In genomic region chr17:65568918-65569317, GRCh38 we compare ENCODE assay signal across 25 cellular contexts. TPM values are rescaled to one million over a fixed set of nuclear protein-coding genes. Genes with fewer than 3 reads are reported as not detected.
A peak's percentile ranks its signal among the peaks of the same experiment; 100 is the strongest.
DNase-seq lines count a peak whose midpoint lies in the region; ATAC-seq and FAIRE-seq lines count a peak whose summit lies in the region.
"Had no signal": no experiment of that assay in that cellular context is flagged by ENCODE, and none has a peak within 500 bp of the region (broad histone marks: within the 10 kb centered on the region; RNA-seq: fewer than 3 reads in every experiment).

No MANE protein-coding gene starts in this region.

- H3K4me1 Mint-ChIP-seq in stimulated activated naive B cell treated with anti-CD40 and anti-IgM and Interleukin-4, amounts not matched to agents 10 μg/mL and 1 μg/mL and 100 μg/mL, for 72 hours = peaks cover 17 to 40% of the 10 kb centered on the region in 2 donors
- H3K4me1 Mint-ChIP-seq: CD14-positive monocyte had no signal

- no peak overlapping the region for H3K18ac ChIP-seq in mesendoderm (ENCODE audit: low read length)

- H2BK5ac ChIP-seq in mesendoderm (ENCODE audit: low read length) = peak overlapping the region; percentile 64

- no peaks in the 10 kb centered on the region for H3K79me2 ChIP-seq in mesendoderm (ENCODE audit: control insufficient read depth, insufficient read depth, low read length)

- H3K4me3 Mint-ChIP-seq in stimulated activated naive B cell treated with anti-CD40 and anti-IgM and Interleukin-4, amounts not matched to agents 10 μg/mL and 1 μg/mL and 100 μg/mL, for 72 hours = peak overlapping the region in 1 of 2 donors; percentile 41
- H3K4me3 Mint-ChIP-seq: CD14-positive monocyte had no signal

- H3K23ac ChIP-seq in mesendoderm (ENCODE audit: low read length) = no peak overlapping the region

- H3K27me3 ChIP-seq in BLaER1 treated with 17β-estradiol and CSF1 and Interleukin-3, amounts not matched to agents 10 nM and 100 nM = no peaks in the 10 kb centered on the region
- no peaks in the 10 kb centered on the region for H3K27me3 ChIP-seq in mesendoderm (ENCODE audit: insufficient read depth, low read length, poor library complexity)

- peak overlapping the region; percentile 71 for H3K56ac ChIP-seq in mesendoderm (ENCODE audit: low read length)

- H3K79me1 ChIP-seq in mesendoderm (ENCODE audit: low read length) = no peaks in the 10 kb centered on the region

- no peaks in the 10 kb centered on the region for H3K9me3 ChIP-seq in BLaER1 treated with 17β-estradiol and CSF1 and Interleukin-3, amounts not matched to agents 10 nM and 100 nM (replicated peaks in 1 of 11)

- no peak for DNase-seq in HTR-8/SVneo (ENCODE audit: insufficient read length, low spot score)
- no peak for DNase-seq in mesendoderm
- DNase-seq in stimulated activated naive B cell treated with anti-CD40 and anti-IgM and Interleukin-4, amounts not matched to agents 10 μg/mL and 1 μg/mL and 100 μg/mL, for 72 hours = no peak
- DNase-seq in AG20443 (ENCODE audit: low spot score) = no peak
- DNase-seq in GF-D8 (lab: John Stamatoyannopoulos, UW) = no peak
- DNase-seq: AML-193; CD8-positive, alpha-beta memory T cell; DMS79 treated with DMSO at 0.1 percent for 48 hours; H7; KBM-7; MV-4-11; NCI-H1105 treated with DMSO at 0.1 percent for 48 hours; NCI-H146; NCI-H1930; NCI-H2107; NCI-H446; NCI-H524 treated with DMSO at 0.1 percent for 48 hours; NCI-H774; RPMI8226; SHP77; T-helper 1 cell had no signal

- no peak overlapping the region for H3K4me3 ChIP-seq in BLaER1 treated with 17β-estradiol and CSF1 and Interleukin-3, amounts not matched to agents 10 nM and 100 nM
- no peak overlapping the region for H3K4me3 ChIP-seq in mesendoderm (ENCODE audit: low read length)

- H4K5ac ChIP-seq in mesendoderm (ENCODE audit: low read length) = no peak overlapping the region

- peak overlapping the region; percentile 8 for H2AK5ac ChIP-seq in mesendoderm (ENCODE audit: low read length)

- no peaks in the 10 kb centered on the region for H3K36me3 ChIP-seq in BLaER1 treated with 17β-estradiol and CSF1 and Interleukin-3, amounts not matched to agents 10 nM and 100 nM
- H3K36me3 ChIP-seq in mesendoderm (ENCODE audit: control insufficient read depth, insufficient read depth, low read length) = no peaks in the 10 kb centered on the region

- no peak overlapping the region for H3K4ac ChIP-seq in mesendoderm (ENCODE audit: low read depth, low read length)

- peaks cover 23 to 34% (median 29%) of the 10 kb centered on the region in 10 experiments for H3K4me1 ChIP-seq in BLaER1 treated with 17β-estradiol and CSF1 and Interleukin-3, amounts not matched to agents 10 nM and 100 nM
- peaks cover 8% of the 10 kb centered on the region for H3K4me1 ChIP-seq in mesendoderm (ENCODE audit: control insufficient read depth, low read depth, low read length)

- H3K27ac ChIP-seq in BLaER1 treated with 17β-estradiol and CSF1 and Interleukin-3, amounts not matched to agents 10 nM and 100 nM = no peak overlapping the region
- no peak overlapping the region for H3K27ac ChIP-seq in mesendoderm (ENCODE audit: low read depth, low read length)

- no peaks in the 10 kb centered on the region for H3K36me3 Mint-ChIP-seq in stimulated activated naive B cell treated with anti-CD40 and anti-IgM and Interleukin-4, amounts not matched to agents 10 μg/mL and 1 μg/mL and 100 μg/mL, for 72 hours
- H3K36me3 Mint-ChIP-seq: CD14-positive monocyte had no signal

- peaks cover 0 to 4% of the 10 kb centered on the region in 2 donors for H3K9me3 Mint-ChIP-seq in stimulated activated naive B cell treated with anti-CD40 and anti-IgM and Interleukin-4, amounts not matched to agents 10 μg/mL and 1 μg/mL and 100 μg/mL, for 72 hours
- H3K9me3 Mint-ChIP-seq: CD8-positive, alpha-beta memory T cell had no signal

- ATAC-seq in stimulated activated naive B cell treated with anti-CD40 and anti-IgM and Interleukin-4, amounts not matched to agents 10 μg/mL and 1 μg/mL and 100 μg/mL, for 72 hours (replicated peaks) = peak; percentile 72 to 76
- no peak for ATAC-seq in HG03159 (IDR thresholded peaks at IDR 0.05; ENCODE audit: unreplicated experiment)

- H4K20me1 ChIP-seq in BLaER1 treated with 17β-estradiol and CSF1 and Interleukin-3, amounts not matched to agents 10 nM and 100 nM = no peaks in the 10 kb centered on the region; a peak in 1 of 22 replicates

- no peak overlapping the region for H3K27ac Mint-ChIP-seq in stimulated activated naive B cell treated with anti-CD40 and anti-IgM and Interleukin-4, amounts not matched to agents 10 μg/mL and 1 μg/mL and 100 μg/mL, for 72 hours
- H3K27ac Mint-ChIP-seq: CD14-positive monocyte had no signal

- H3K27me3 Mint-ChIP-seq in stimulated activated naive B cell treated with anti-CD40 and anti-IgM and Interleukin-4, amounts not matched to agents 10 μg/mL and 1 μg/mL and 100 μg/mL, for 72 hours = peaks cover 16 to 39% of the 10 kb centered on the region in 2 donors

- no peak overlapping the region for H3K9ac ChIP-seq in BLaER1 treated with 17β-estradiol and CSF1 and Interleukin-3, amounts not matched to agents 10 nM and 100 nM
- no peak overlapping the region for H3K9ac ChIP-seq in mesendoderm (ENCODE audit: low read length)

- no peak overlapping the region for H2BK15ac ChIP-seq in mesendoderm (replicated peaks; ENCODE audit: low read depth)

- peak; percentile 28 for FAIRE-seq in HTR-8/SVneo (lab: Jason Lieb, UNC)
- FAIRE-seq: A204.1 had no signal

- H2BK120ac ChIP-seq in mesendoderm (ENCODE audit: low read depth, low read length) = no peak overlapping the region

- H3K4me2 ChIP-seq in BLaER1 treated with 17β-estradiol and CSF1 and Interleukin-3, amounts not matched to agents 10 nM and 100 nM = peak overlapping the region in 10 of 11 experiments; percentile 13 to 72 (median 53); a peak in 17 of 22 replicates
- no peak overlapping the region for H3K4me2 ChIP-seq in mesendoderm (ENCODE audit: low read length)

- WGBS in mesendoderm (ENCODE audit: extremely low coverage, insufficient coverage, low lambda C conversion rate) = no CpG with 5 or more reads among the region's 8 CpGs

- no peak overlapping the region for H4K8ac ChIP-seq in mesendoderm (ENCODE audit: low read depth, low read length)

RNA-seq across cellular contexts. Expression of gene AXIN2, which starts 7.5 kb away (rescaled TPM):
- polyA plus RNA-seq in mesendoderm (2013, experiment 1 of 2) = 28.1 TPM
- polyA plus RNA-seq in mesendoderm (2013, experiment 2 of 2) = 28.5 TPM
